In genomic region chr7:7349156-7349555, GRCh38 we compare ENCODE assay signal across 38 cellular contexts.
"Had no signal": no experiment of that assay in that cellular context is flagged by ENCODE, and none has a peak within 500 bp of the region (broad histone marks: within the 10 kb centered on the region; RNA-seq: fewer than 3 reads in every experiment).

No MANE protein-coding gene starts in this region.

- H3K4me3 Mint-ChIP-seq: activated CD4-positive, alpha-beta memory T cell treated with anti-CD3 and anti-CD28 coated beads for 36 hours; activated CD4-positive, alpha-beta T cell treated with anti-CD3 and anti-CD28 coated beads, Interleukin-2, amount 10 ng/mL, durations not matched to agents 24 days and 14 days; activated CD8-positive, alpha-beta T cell treated with anti-CD3 and anti-CD28 coated beads for 36 hours; activated naive CD4-positive, alpha-beta T cell treated with anti-CD3 and anti-CD28 coated beads for 36 hours; activated naive CD8-positive, alpha-beta T cell treated with anti-CD3 and anti-CD28 coated beads for 36 hours; activated T-cell treated with anti-CD3 and anti-CD28 coated beads, Interleukin-2, amount 50 U/mL, for 4 hours; activated T-cell treated with anti-CD3 and anti-CD28 coated beads, Interleukin-2, amount 50 U/mL, for 72 hours; activated T-helper 1 cell treated with anti-CD3 and anti-CD28 coated beads, Interleukin-12 subunit alpha, Interleukin-12 subunit beta, Interleukin-2, Interleukin-4 antibody, amounts not matched to agents 30 ng/mL and 10 ng/mL and 1 ng/mL, durations not matched to agents 14 hours and 24 hours and 36 hours; activated T-helper 17 cell treated with anti-CD3 and anti-CD28 coated beads, Interleukin-2, amount 50 U/mL, for 72 hours; brain; central memory CD8-positive, alpha-beta T cell; T-helper 1 cell treated with Interleukin-12 subunit alpha and Interleukin-12 subunit beta and Interleukin-4 antibody, amounts not matched to agents 30 μg/mL and 1 μg/mL, for 36 hours; T-helper 2 cell treated with Interferon-gamma antibody and Interleukin-4, amounts not matched to agents 5 μg/mL and 100 μg/mL, for 36 hours had no signal

- DNase-seq: activated CD4-positive, alpha-beta memory T cell treated with anti-CD3 and anti-CD28 coated beads for 36 hours; activated CD4-positive, alpha-beta T cell treated with anti-CD3 and anti-CD28 coated beads for 1 hour; activated CD4-positive, alpha-beta T cell treated with anti-CD3 and anti-CD28 coated beads for 4 hours; activated CD4-positive, alpha-beta T cell treated with anti-CD3 and anti-CD28 coated beads, Interleukin-2, amount 50 U/mL, for 1 hour; activated CD4-positive, alpha-beta T cell treated with anti-CD3 and anti-CD28 coated beads, Interleukin-2, amount 50 U/mL, for 4 hours; activated CD4-positive, CD25-positive, alpha-beta regulatory T cell; activated CD8-positive, alpha-beta memory T cell treated with anti-CD3 and anti-CD28 coated beads, Interleukin-2, amount 50 U/mL, for 4 hours; activated CD8-positive, alpha-beta T cell treated with anti-CD3 and anti-CD28 coated beads for 36 hours; activated effector memory CD4-positive, alpha-beta T cell treated with anti-CD3 and anti-CD28 coated beads, Interleukin-2, amount 50 U/mL, for 16 hours; activated gamma-delta T cell treated with Interleukin-2 at 50 U/mL for 16 hours; activated naive CD4-positive, alpha-beta T cell; activated naive CD4-positive, alpha-beta T cell treated with anti-CD3 and anti-CD28 coated beads for 36 hours; activated naive CD4-positive, alpha-beta T cell treated with anti-CD3 and anti-CD28 coated beads, Interleukin-2, amount 50 U/mL, for 16 hours; activated naive CD8-positive, alpha-beta T cell treated with anti-CD3 and anti-CD28 coated beads for 36 hours; activated T-cell treated with anti-CD3 and anti-CD28 coated beads for 4 hours; activated T-cell treated with anti-CD3 and anti-CD28 coated beads, Interleukin-2, amount 50 U/mL, for 1 hour; activated T-cell treated with anti-CD3 and anti-CD28 coated beads, Interleukin-2, amount 50 U/mL, for 4 hours; activated T-cell treated with anti-CD3 and anti-CD28 coated beads, Interleukin-2, amount 50 U/mL, for 72 hours; adrenal gland; amygdala; anterior cingulate cortex; caudate nucleus; cerebellar nuclear complex; T-helper 1 cell; T-helper 2 cell; T-helper 9 cell had no signal

- H3K27ac ChIP-seq: adrenal gland, ascending aorta, cardiac muscle cell, VCaP had no signal

- H3K27ac Mint-ChIP-seq: activated CD4-positive, alpha-beta memory T cell treated with anti-CD3 and anti-CD28 coated beads for 36 hours; activated CD4-positive, alpha-beta T cell treated with anti-CD3 and anti-CD28 coated beads, Interleukin-2, amount 10 ng/mL, durations not matched to agents 24 days and 14 days; activated CD8-positive, alpha-beta T cell treated with anti-CD3 and anti-CD28 coated beads for 36 hours; activated naive CD4-positive, alpha-beta T cell treated with anti-CD3 and anti-CD28 coated beads for 36 hours; activated naive CD4-positive, alpha-beta T cell treated with anti-CD3 and anti-CD28 coated beads, Interleukin-2, amount 50 U/mL, for 72 hours; activated naive CD8-positive, alpha-beta T cell treated with anti-CD3 and anti-CD28 coated beads for 36 hours; activated T-cell treated with anti-CD3 and anti-CD28 coated beads, Interleukin-2, amount 50 U/mL, for 72 hours; activated T-helper 1 cell treated with anti-CD3 and anti-CD28 coated beads, Interleukin-12 subunit alpha, Interleukin-12 subunit beta, Interleukin-2, Interleukin-4 antibody, amounts not matched to agents 30 ng/mL and 10 ng/mL and 1 ng/mL, durations not matched to agents 14 hours and 24 hours and 36 hours; activated T-helper 17 cell treated with anti-CD3 and anti-CD28 coated beads, Interleukin-2, amount 50 U/mL, for 72 hours; T-helper 1 cell treated with Interleukin-12 subunit alpha and Interleukin-12 subunit beta and Interleukin-4 antibody, amounts not matched to agents 30 μg/mL and 1 μg/mL, for 36 hours; T-helper 2 cell treated with Interferon-gamma antibody and Interleukin-4, amounts not matched to agents 5 μg/mL and 100 μg/mL, for 36 hours had no signal

- ATAC-seq: activated CD4-positive, CD25-positive, alpha-beta regulatory T cell treated with anti-CD3 and anti-CD28 coated beads, Interleukin-2, amount 50 U/mL, for 24 hours; activated CD8-positive, alpha-beta T cell treated with anti-CD3 and anti-CD28 coated beads for 36 hours; activated naive CD4-positive, alpha-beta T cell treated with anti-CD3 and anti-CD28 coated beads, Interleukin-2, amount 50 U/mL, for 72 hours; activated T-cell treated with anti-CD3 and anti-CD28 coated beads, Interleukin-2, amount 50 U/mL, for 4 hours; activated T-cell treated with anti-CD3 and anti-CD28 coated beads, Interleukin-2, amount 50 U/mL, for 72 hours; activated T-helper 17 cell treated with anti-CD3 and anti-CD28 coated beads, Interleukin-2, amount 50 U/mL, for 72 hours had no signal

- H3K36me3 Mint-ChIP-seq: activated CD4-positive, alpha-beta memory T cell treated with anti-CD3 and anti-CD28 coated beads for 36 hours; activated naive CD4-positive, alpha-beta T cell treated with anti-CD3 and anti-CD28 coated beads, Interleukin-2, amount 50 U/mL, for 72 hours; activated naive CD8-positive, alpha-beta T cell treated with anti-CD3 and anti-CD28 coated beads for 36 hours; brain had no signal

- H3K36me3 ChIP-seq: adrenal gland, ascending aorta, cardiac muscle cell had no signal

- H3K9me3 Mint-ChIP-seq: activated CD4-positive, alpha-beta memory T cell treated with anti-CD3 and anti-CD28 coated beads for 36 hours; activated CD4-positive, alpha-beta T cell treated with anti-CD3 and anti-CD28 coated beads, Interleukin-2, amount 10 ng/mL, durations not matched to agents 24 days and 14 days; activated naive CD4-positive, alpha-beta T cell treated with anti-CD3 and anti-CD28 coated beads for 36 hours; activated T-cell treated with anti-CD3 and anti-CD28 coated beads, Interleukin-2, amount 50 U/mL, for 4 hours; activated T-helper 1 cell treated with anti-CD3 and anti-CD28 coated beads, Interleukin-12 subunit alpha, Interleukin-12 subunit beta, Interleukin-2, Interleukin-4 antibody, amounts not matched to agents 30 ng/mL and 10 ng/mL and 1 ng/mL, durations not matched to agents 14 hours and 24 hours and 36 hours; activated T-helper 17 cell treated with anti-CD3 and anti-CD28 coated beads, Interleukin-2, amount 50 U/mL, for 72 hours; brain; central memory CD8-positive, alpha-beta T cell; T-helper 1 cell treated with Interleukin-12 subunit alpha and Interleukin-12 subunit beta and Interleukin-4 antibody, amounts not matched to agents 30 μg/mL and 1 μg/mL, for 36 hours; T-helper 2 cell treated with Interferon-gamma antibody and Interleukin-4, amounts not matched to agents 5 μg/mL and 100 μg/mL, for 36 hours had no signal

- H3K4me3 ChIP-seq: adrenal gland, ascending aorta, cardiac muscle cell had no signal

- H3K27me3 Mint-ChIP-seq: activated naive CD8-positive, alpha-beta T cell treated with anti-CD3 and anti-CD28 coated beads for 36 hours had no signal

- H3K4me1 ChIP-seq: adrenal gland, ascending aorta had no signal

- H3K9me3 ChIP-seq: adrenal gland, ascending aorta had no signal

- H3K4me1 Mint-ChIP-seq: activated CD4-positive, alpha-beta T cell treated with anti-CD3 and anti-CD28 coated beads, Interleukin-2, amount 10 ng/mL, durations not matched to agents 24 days and 14 days; activated naive CD8-positive, alpha-beta T cell treated with anti-CD3 and anti-CD28 coated beads for 36 hours; activated T-helper 17 cell treated with anti-CD3 and anti-CD28 coated beads, Interleukin-2, amount 50 U/mL, for 72 hours; brain; central memory CD8-positive, alpha-beta T cell had no signal

- H3K27me3 ChIP-seq: adrenal gland, ascending aorta, cardiac muscle cell had no signal
